19 cellular contexts compared by ENCODE assay signal in the genomic region with DNA sequence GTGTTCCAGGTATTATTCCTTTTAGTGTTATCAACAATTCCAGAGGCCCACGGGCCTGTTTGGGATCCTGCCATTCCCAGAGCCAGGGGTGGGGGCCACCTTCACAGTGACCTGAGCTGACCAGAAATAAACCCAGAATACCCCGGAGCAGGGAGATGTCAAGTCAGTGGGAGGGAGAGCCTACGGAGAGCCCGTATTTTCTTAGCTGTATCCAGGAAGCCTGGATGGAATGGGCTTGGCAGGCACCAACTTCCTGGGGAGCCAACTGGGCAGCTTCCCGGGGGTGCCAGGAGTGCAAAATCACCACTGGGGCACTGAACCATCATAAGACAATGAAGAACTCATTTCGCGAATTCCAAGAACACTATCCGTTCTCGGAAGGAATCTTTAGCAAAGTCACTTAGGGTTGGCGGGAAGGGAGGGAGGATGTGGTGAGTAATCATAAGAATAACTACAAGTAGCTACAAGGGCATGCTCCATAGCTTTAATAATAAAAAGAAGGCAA. TPM values are rescaled to one million over a fixed set of nuclear protein-coding genes. Genes with fewer than 3 reads are reported as not detected.
DNase-seq lines count a peak whose midpoint lies in the region; ATAC-seq, FAIRE-seq and TF ChIP-seq lines count a peak whose summit lies in the region.
"Had no signal": no experiment of that assay in that cellular context is flagged by ENCODE, and none has a peak within 500 bp of the region (broad histone marks: within the 10 kb centered on the region; RNA-seq: fewer than 3 reads in every experiment).

No MANE protein-coding gene starts in this region.

- no peaks in the 10 kb centered on the region for H3K9me1 ChIP-seq in endothelial cell of umbilical vein (replicated peaks; ENCODE audit: control insufficient read depth, extremely low read depth, insufficient read depth, low read length)

- H3K27ac ChIP-seq in ascending aorta (peak overlapping the region; percentile 77 to 87), endothelial cell of umbilical vein (ENCODE audit: insufficient read depth, low read depth, low read length) (peak overlapping the region; percentile 99), lower lobe of right lung (peak overlapping the region; percentile 67), stomach (peak overlapping the region in 4 of 5 donors; percentile 25 to 66 (median 33))

- TF ChIP-seq CTCF in ascending aorta (IDR thresholded peaks at IDR 0.05) (no peak), endothelial cell of umbilical vein (IDR thresholded peaks at IDR 0.05; ENCODE audit: extremely low read depth in 1 of 2, insufficient read depth in 1 of 2, low read depth in 1 of 2, low read length in 2 of 2) (no peak), lower lobe of right lung (IDR thresholded peaks at IDR 0.05) (no peak), stomach (IDR thresholded peaks at IDR 0.05) (no peak), BE2C (IDR thresholded peaks at IDR 0.05; ENCODE audit: low read depth, low read length) (no peak)

- H4K20me1 ChIP-seq in endothelial cell of umbilical vein (replicated peaks; ENCODE audit: control insufficient read depth, extremely low read depth, insufficient read depth, low read length): no peaks in the 10 kb centered on the region

- CTCF ChIA-PET in endothelial cell of umbilical vein (lab: Charles Lee): interaction anchor here (0.6 to 2.9 kb wide), 24 partner anchors 9 to 192 kb away, joined by 3 to 31 read pairs (median 4); a partner anchor contains a TSS
- CTCF ChIA-PET in activated CD4-positive, alpha-beta T cell treated with anti-CD3 and anti-CD28 coated beads, Interleukin-2, amount 10 ng/mL, durations not matched to agents 7 days and 5 days (lab: Charles Lee): no interaction called here
- CTCF ChIA-PET in activated CD4-positive, alpha-beta memory T cell treated with anti-CD3 and anti-CD28 coated beads for 36 hours (lab: Charles Lee): no interaction called here

- peaks cover 0 to 4% of the 10 kb centered on the region in 2 donors for H3K4me1 ChIP-seq in ascending aorta
- peaks cover 26% of the 10 kb centered on the region for H3K4me1 ChIP-seq in endothelial cell of umbilical vein (ENCODE audit: control insufficient read depth, extremely low read depth, insufficient read depth, low read length)
- H3K4me1 ChIP-seq in lower lobe of right lung: no peaks in the 10 kb centered on the region
- no peaks in the 10 kb centered on the region for H3K4me1 ChIP-seq in stomach
- H3K4me1 ChIP-seq in BE2C: no peaks in the 10 kb centered on the region
- H3K4me1 ChIP-seq: HAP-1, tibial nerve had no signal

- H3K27me3 ChIP-seq in ascending aorta (no peaks in the 10 kb centered on the region), endothelial cell of umbilical vein (ENCODE audit: control insufficient read depth in 2 of 2, insufficient read depth in 2 of 2, low read length in 2 of 2) (no peaks in the 10 kb centered on the region), lower lobe of right lung (ENCODE audit: low read depth) (no peaks in the 10 kb centered on the region), stomach (no peaks in the 10 kb centered on the region), BE2C (no peaks in the 10 kb centered on the region)
- H3K27me3 ChIP-seq: tibial nerve had no signal

- BruUV-seq in endothelial cell of umbilical vein (replicated peaks; lab: Mats Ljungman, UMichigan): no TSS peak

- peak overlapping the region; percentile 91 for H3K9ac ChIP-seq in endothelial cell of umbilical vein (replicated peaks; ENCODE audit: extremely low read depth, insufficient read depth, low read length)

- peaks cover 7% of the 10 kb centered on the region for H3K27me3 Mint-ChIP-seq in activated CD4-positive, alpha-beta T cell treated with anti-CD3 and anti-CD28 coated beads, Interleukin-2, amount 10 ng/mL, durations not matched to agents 7 days and 5 days
- peaks cover 14% of the 10 kb centered on the region for H3K27me3 Mint-ChIP-seq in activated CD4-positive, alpha-beta memory T cell treated with anti-CD3 and anti-CD28 coated beads for 36 hours

- H3K36me3 ChIP-seq in ascending aorta (no peaks in the 10 kb centered on the region), endothelial cell of umbilical vein (ENCODE audit: control insufficient read depth in 2 of 2, extremely low read depth in 1 of 2, insufficient read depth in 2 of 2, low read length in 2 of 2) (no peaks in the 10 kb centered on the region), lower lobe of right lung (no peaks in the 10 kb centered on the region), stomach (no peaks in the 10 kb centered on the region), BE2C (no peaks in the 10 kb centered on the region)
- H3K36me3 ChIP-seq: HAP-1, tibial nerve had no signal

- H3K27ac Mint-ChIP-seq in activated CD4-positive, alpha-beta T cell treated with anti-CD3 and anti-CD28 coated beads, Interleukin-2, amount 10 ng/mL, durations not matched to agents 7 days and 5 days: no peak overlapping the region
- no peak overlapping the region for H3K27ac Mint-ChIP-seq in activated CD4-positive, alpha-beta memory T cell treated with anti-CD3 and anti-CD28 coated beads for 36 hours
- H3K27ac Mint-ChIP-seq: activated CD4-positive, alpha-beta T cell treated with anti-CD3 and anti-CD28 coated beads for 36 hours; activated T-cell treated with anti-CD3 and anti-CD28 coated beads, Interleukin-2, amount 50 U/mL, for 72 hours; effector memory CD8-positive, alpha-beta T cell had no signal

- TF ChIP-seq EP300 in stomach (IDR thresholded peaks at IDR 0.05): no peak

- H3K4me1 Mint-ChIP-seq in activated CD4-positive, alpha-beta T cell treated with anti-CD3 and anti-CD28 coated beads, Interleukin-2, amount 10 ng/mL, durations not matched to agents 7 days and 5 days: no peaks in the 10 kb centered on the region
- no peaks in the 10 kb centered on the region for H3K4me1 Mint-ChIP-seq in activated CD4-positive, alpha-beta memory T cell treated with anti-CD3 and anti-CD28 coated beads for 36 hours (ENCODE audit: low read depth)
- H3K4me1 Mint-ChIP-seq: activated CD4-positive, alpha-beta T cell treated with anti-CD3 and anti-CD28 coated beads for 36 hours; neural crest cell had no signal

- WGBS in stomach, 5 donors: 68 to 84% (median 78%) methylated on average over 8 to 10 of the region's 10 CpGs

- peak overlapping the region; percentile 2 for H2AFZ ChIP-seq in endothelial cell of umbilical vein (ENCODE audit: low read depth, low read length)

- no peaks in the 10 kb centered on the region for H3K79me2 ChIP-seq in endothelial cell of umbilical vein (ENCODE audit: control insufficient read depth, insufficient read depth, low read length)

- dilution Hi-C loops in endothelial cell of umbilical vein (cut with MboI; ENCODE audit: extremely low pct_ligation_motif_present, low sequenced_read_pairs): no loop called here

- POLR2A ChIA-PET in endothelial cell of umbilical vein (lab: Charles Lee): interaction anchor here (0.7 to 3.1 kb wide), 2 partner anchors 15 to 81 kb away, joined by 5 to 29 read pairs; no protein-coding TSS in a partner anchor
- POLR2A ChIA-PET in activated CD4-positive, alpha-beta T cell treated with anti-CD3 and anti-CD28 coated beads, Interleukin-2, amount 10 ng/mL, durations not matched to agents 7 days and 5 days (lab: Charles Lee): no interaction called here
- POLR2A ChIA-PET in activated CD4-positive, alpha-beta memory T cell treated with anti-CD3 and anti-CD28 coated beads for 36 hours (lab: Charles Lee): no interaction called here

- H3K4me2 ChIP-seq in endothelial cell of umbilical vein (ENCODE audit: insufficient read depth, low read length): peak overlapping the region; percentile 77

- ATAC-seq in lower lobe of right lung (peak; percentile 63 to 65), HG02588 (IDR thresholded peaks at IDR 0.05; ENCODE audit: unreplicated experiment) (no peak)
- ATAC-seq: activated CD4-positive, alpha-beta T cell treated with anti-CD3 and anti-CD28 coated beads for 36 hours; activated T-cell treated with anti-CD3 and anti-CD28 coated beads, Interleukin-2, amount 50 U/mL, for 72 hours; effector memory CD8-positive, alpha-beta T cell had no signal

- peak overlapping the region in 1 of 2 donors; percentile 53 for H3K4me3 ChIP-seq in ascending aorta
- H3K4me3 ChIP-seq in endothelial cell of umbilical vein (replicated peaks in 1 of 3; ENCODE audit: insufficient read depth in 1 of 3, low read depth in 1 of 3, low read length in 3 of 3): peak overlapping the region in 1 of 3 experiments; percentile 12
- H3K4me3 ChIP-seq in lower lobe of right lung: no peak overlapping the region
- no peak overlapping the region for H3K4me3 ChIP-seq in stomach
- H3K4me3 ChIP-seq in BE2C (ENCODE audit: low read depth, low read length): no peak overlapping the region
- H3K4me3 ChIP-seq: HAP-1, tibial nerve had no signal

- H3K36me3 Mint-ChIP-seq in activated CD4-positive, alpha-beta T cell treated with anti-CD3 and anti-CD28 coated beads, Interleukin-2, amount 10 ng/mL, durations not matched to agents 7 days and 5 days (ENCODE audit: low read depth): no peaks in the 10 kb centered on the region
- H3K36me3 Mint-ChIP-seq in activated CD4-positive, alpha-beta memory T cell treated with anti-CD3 and anti-CD28 coated beads for 36 hours: no peaks in the 10 kb centered on the region

- no peak overlapping the region for H3K4me3 Mint-ChIP-seq in activated CD4-positive, alpha-beta T cell treated with anti-CD3 and anti-CD28 coated beads, Interleukin-2, amount 10 ng/mL, durations not matched to agents 7 days and 5 days
- no peak overlapping the region for H3K4me3 Mint-ChIP-seq in activated CD4-positive, alpha-beta memory T cell treated with anti-CD3 and anti-CD28 coated beads for 36 hours
- H3K4me3 Mint-ChIP-seq: activated CD4-positive, alpha-beta T cell treated with anti-CD3 and anti-CD28 coated beads for 36 hours; activated T-cell treated with anti-CD3 and anti-CD28 coated beads, Interleukin-2, amount 50 U/mL, for 72 hours; effector memory CD8-positive, alpha-beta T cell; neural crest cell had no signal

- intact Hi-C loops in ascending aorta (cut with DNase I) (loop anchor here (5.0 kb wide), 2 partner anchors 41 to 101 kb away; no protein-coding TSS in a partner anchor), endothelial cell of umbilical vein (cut with micrococcal nuclease) (loop anchor here (1.0 to 5.0 kb wide), 9 partner anchors 8 to 574 kb away; a partner anchor contains a TSS), lower lobe of right lung (cut with DNase I) (no loop called here), stomach (cut with DNase I; ENCODE audit: low total_unique reads) (no loop called here)
- intact Hi-C loops in activated CD4-positive, alpha-beta memory T cell treated with anti-CD3 and anti-CD28 coated beads for 36 hours (cut with micrococcal nuclease): no loop called here

- H3K9me3 ChIP-seq in ascending aorta: no peaks in the 10 kb centered on the region
- no peaks in the 10 kb centered on the region for H3K9me3 ChIP-seq in endothelial cell of umbilical vein (replicated peaks; ENCODE audit: control insufficient read depth, insufficient read depth, low read length)
- H3K9me3 ChIP-seq in lower lobe of right lung: no peaks in the 10 kb centered on the region
- H3K9me3 ChIP-seq in stomach: peaks cover 0 to 13% (median 2%) of the 10 kb centered on the region in 4 donors
- H3K9me3 ChIP-seq in BE2C: no peaks in the 10 kb centered on the region
- H3K9me3 ChIP-seq: HAP-1 had no signal

- peak; percentile 57 for TF ChIP-seq POLR2A in endothelial cell of umbilical vein (IDR thresholded peaks at IDR 0.05; ENCODE audit: low read depth, low read length)
- no peak for TF ChIP-seq POLR2A in stomach (IDR thresholded peaks at IDR 0.05)

- peak in 1 of 2 donors; percentile 81 for DNase-seq in ascending aorta (ENCODE audit: low spot score in 2 of 2)
- DNase-seq in endothelial cell of umbilical vein (ENCODE audit: low read depth, low spot score): peak; percentile 96
- no peak for DNase-seq in lower lobe of right lung
- DNase-seq in stomach: no peak
- no peak for DNase-seq in BE2C
- DNase-seq in activated CD4-positive, alpha-beta T cell treated with anti-CD3 and anti-CD28 coated beads, Interleukin-2, amount 10 ng/mL, durations not matched to agents 7 days and 5 days: no peak
- no peak for DNase-seq in activated CD4-positive, alpha-beta memory T cell treated with anti-CD3 and anti-CD28 coated beads for 36 hours
- DNase-seq: activated CD4-positive, alpha-beta T cell treated with anti-CD3 and anti-CD28 coated beads for 36 hours; activated T-cell treated with anti-CD3 and anti-CD28 coated beads, Interleukin-2, amount 50 U/mL, for 72 hours; effector memory CD8-positive, alpha-beta T cell; glutamatergic neuron; KG1; NCI-H1436 treated with DMSO at 0.1 percent for 48 hours; NCI-H510A; RPMI8226 had no signal

- peak; percentile 80 for FAIRE-seq in endothelial cell of umbilical vein (lab: Jason Lieb, UNC)

- H3K9me3 Mint-ChIP-seq in activated CD4-positive, alpha-beta T cell treated with anti-CD3 and anti-CD28 coated beads, Interleukin-2, amount 10 ng/mL, durations not matched to agents 7 days and 5 days: no peaks in the 10 kb centered on the region
- no peaks in the 10 kb centered on the region for H3K9me3 Mint-ChIP-seq in activated CD4-positive, alpha-beta memory T cell treated with anti-CD3 and anti-CD28 coated beads for 36 hours
- H3K9me3 Mint-ChIP-seq: activated T-cell treated with anti-CD3 and anti-CD28 coated beads, Interleukin-2, amount 50 U/mL, for 72 hours had no signal

RNA-seq across cellular contexts. Expression of a gene that starts 13.2 kb away (rescaled TPM):
- total RNA-seq in ascending aorta (89.4 TPM), endothelial cell of umbilical vein (49.5 and 50.2 TPM in 2 replicates), lower lobe of right lung (50.8 TPM), stomach (10 to 100 TPM in 4 of 5 donors, 1 to 10 TPM in 1; 9.8 to 81.6 (median 47.8) TPM)
- polyA plus RNA-seq in endothelial cell of umbilical vein (19.6 and 23.5 TPM in 2 replicates), stomach (1 to 10 TPM; 4.3 to 5.1 (median 4.5) TPM)
- 12.9 and 13.3 TPM in 2 replicates for polyA plus RNA-seq in endothelial cell of umbilical vein (2011; cell fraction: cytosol; rRNA removed)
- 58.0 and 59.5 TPM in 2 replicates for polyA plus RNA-seq in endothelial cell of umbilical vein (2011; cell fraction: nucleus; rRNA removed)
- polyA plus RNA-seq in endothelial cell of umbilical vein (2012): 13.4 and 15.8 TPM in 2 replicates
- 63.0 and 64.6 TPM in 2 replicates for polyA minus RNA-seq in endothelial cell of umbilical vein
- 10.5 TPM for polyA minus RNA-seq in endothelial cell of umbilical vein (2011; cell fraction: cytosol; rRNA and poly(A)+ RNA removed)
- polyA minus RNA-seq in endothelial cell of umbilical vein (2011; cell fraction: nucleus; rRNA and poly(A)+ RNA removed): 98.7 and 137 TPM in 2 replicates
- 8.7 TPM for polyA plus RNA-seq in BE2C (2012; ENCODE audit: insufficient read depth, insufficient read length, low read depth)
- total RNA-seq in activated CD4-positive, alpha-beta T cell treated with anti-CD3 and anti-CD28 coated beads, Interleukin-2, amount 10 ng/mL, durations not matched to agents 7 days and 5 days: 10 to 100 TPM; 17.7 to 21.2 TPM
- total RNA-seq in activated CD4-positive, alpha-beta memory T cell treated with anti-CD3 and anti-CD28 coated beads for 36 hours: 1 to 10 TPM; 8.8 to 9.7 TPM

Comparison
In these comparisons a context has a peak if more than half of its experiments do, and no peak if none do; other contexts are left out.
1. H3K27ac ChIP-seq: peak in every context shown above with its lines; median percentile 99 in endothelial cell of umbilical vein; 82 in ascending aorta; 67 in lower lobe of right lung; 33 in stomach.
2. intact Hi-C loops: an anchor here in ascending aorta (5.0 kb wide) and endothelial cell of umbilical vein (1.0 to 5.0 kb wide); none called in lower lobe of right lung, stomach and activated CD4-positive, alpha-beta memory T cell treated with anti-CD3 and anti-CD28 coated beads for 36 hours.